In the genomic region with DNA sequence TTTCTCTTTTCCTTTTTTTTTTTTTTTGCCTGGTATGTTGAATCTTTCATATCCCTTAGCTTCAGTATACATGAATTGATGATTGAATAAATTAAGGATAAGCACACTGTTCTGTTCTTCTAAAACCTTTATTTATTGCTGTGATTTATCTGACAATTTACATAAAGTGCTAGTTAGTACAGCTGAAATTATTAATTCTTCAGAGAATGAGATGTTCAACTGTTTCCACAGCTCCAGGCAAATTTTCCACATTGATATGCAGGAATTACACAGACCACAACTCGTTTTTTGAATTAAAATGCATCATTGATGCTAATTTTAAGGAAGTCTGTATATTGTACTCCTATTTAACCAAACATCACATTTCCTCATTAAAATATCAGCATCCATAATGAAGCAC, we compare ENCODE assay signal across 39 cellular contexts.
"Had no signal": no experiment of that assay in that cellular context is flagged by ENCODE, and none has a peak within 500 bp of the region (broad histone marks: within the 10 kb centered on the region; RNA-seq: fewer than 3 reads in every experiment).

No MANE protein-coding gene starts in this region.

- ATAC-seq: activated naive CD4-positive, alpha-beta T cell treated with anti-CD3 and anti-CD28 coated beads, Interleukin-2, amount 50 U/mL, for 72 hours; activated naive CD8-positive, alpha-beta T cell treated with anti-CD3 and anti-CD28 coated beads, Interleukin-2, amount 50 U/mL, for 24 hours; activated T-cell treated with anti-CD3 and anti-CD28 coated beads, Interleukin-2, amount 50 U/mL, for 4 hours; activated T-cell treated with anti-CD3 and anti-CD28 coated beads, Interleukin-2, amount 50 U/mL, for 72 hours; activated T-helper 17 cell treated with anti-CD3 and anti-CD28 coated beads, Interleukin-2, amount 50 U/mL, for 72 hours; body of pancreas had no signal

- H3K27me3 ChIP-seq: adrenal gland, ascending aorta, body of pancreas, brain microvascular endothelial cell, breast epithelium had no signal

- H3K9me3 Mint-ChIP-seq: activated naive CD4-positive, alpha-beta T cell treated with anti-CD3 and anti-CD28 coated beads for 36 hours; activated naive CD4-positive, alpha-beta T cell treated with anti-CD3 and anti-CD28 coated beads, Interleukin-2, amount 10 ng/mL, durations not matched to agents 7 days and 5 days; activated naive CD4-positive, alpha-beta T cell treated with anti-CD3 and anti-CD28 coated beads, Interleukin-2, amount 50 U/mL, for 24 hours; activated naive CD4-positive, alpha-beta T cell treated with anti-CD3 and anti-CD28 coated beads, Interleukin-2, amount 50 U/mL, for 72 hours; activated naive CD8-positive, alpha-beta T cell treated with anti-CD3 and anti-CD28 coated beads for 36 hours; activated naive CD8-positive, alpha-beta T cell treated with anti-CD3 and anti-CD28 coated beads, Interleukin-2, amount 10 ng/mL, durations not matched to agents 7 days and 5 days; activated naive CD8-positive, alpha-beta T cell treated with anti-CD3 and anti-CD28 coated beads, Interleukin-2, amount 50 U/mL, for 24 hours; activated T-cell treated with anti-CD3 and anti-CD28 coated beads, Interleukin-2, amount 50 U/mL, for 24 hours; activated T-cell treated with anti-CD3 and anti-CD28 coated beads, Interleukin-2, amount 50 U/mL, for 4 hours; activated T-cell treated with anti-CD3 and anti-CD28 coated beads, Interleukin-2, amount 50 U/mL, for 72 hours; activated T-helper 1 cell treated with anti-CD3 and anti-CD28 coated beads, Interleukin-12 subunit alpha, Interleukin-12 subunit beta, Interleukin-2, Interleukin-4 antibody, amounts not matched to agents 30 ng/mL and 10 ng/mL and 1 ng/mL, durations not matched to agents 14 hours and 24 hours and 36 hours; activated T-helper 17 cell treated with anti-CD3 and anti-CD28 coated beads, Interleukin-2, amount 50 U/mL, for 72 hours; activated T-helper 2 cell treated with anti-CD3 and anti-CD28 coated beads, Interferon-gamma antibody, Interleukin-2, Interleukin-4, amounts not matched to agents 10 μg/mL and 5 μg/mL and 100 μg/mL, durations not matched to agents 14 hours and 24 hours and 36 hours; central memory CD8-positive, alpha-beta T cell had no signal

- H3K36me3 Mint-ChIP-seq: activated naive CD4-positive, alpha-beta T cell treated with anti-CD3 and anti-CD28 coated beads, Interleukin-2, amount 10 ng/mL, durations not matched to agents 7 days and 5 days; activated naive CD4-positive, alpha-beta T cell treated with anti-CD3 and anti-CD28 coated beads, Interleukin-2, amount 50 U/mL, for 24 hours; activated naive CD4-positive, alpha-beta T cell treated with anti-CD3 and anti-CD28 coated beads, Interleukin-2, amount 50 U/mL, for 72 hours; activated naive CD8-positive, alpha-beta T cell; activated naive CD8-positive, alpha-beta T cell treated with anti-CD3 and anti-CD28 coated beads for 36 hours; activated naive CD8-positive, alpha-beta T cell treated with anti-CD3 and anti-CD28 coated beads, Interleukin-2, amount 10 ng/mL, durations not matched to agents 7 days and 5 days had no signal

- H3K27me3 Mint-ChIP-seq: activated naive CD4-positive, alpha-beta T cell treated with anti-CD3 and anti-CD28 coated beads, Interleukin-2, amount 10 ng/mL, durations not matched to agents 7 days and 5 days had no signal

- H3K36me3 ChIP-seq: adrenal gland, ascending aorta, brain microvascular endothelial cell, breast epithelium, cardiac muscle cell had no signal

- H3K4me3 ChIP-seq: adrenal gland, ascending aorta, body of pancreas, breast epithelium, cardiac muscle cell had no signal

- H3K4me3 Mint-ChIP-seq: activated naive CD4-positive, alpha-beta T cell treated with anti-CD3 and anti-CD28 coated beads for 36 hours; activated naive CD4-positive, alpha-beta T cell treated with anti-CD3 and anti-CD28 coated beads, Interleukin-2, amount 10 ng/mL, durations not matched to agents 7 days and 5 days; activated naive CD4-positive, alpha-beta T cell treated with anti-CD3 and anti-CD28 coated beads, Interleukin-2, amount 50 U/mL, for 24 hours; activated naive CD8-positive, alpha-beta T cell; activated naive CD8-positive, alpha-beta T cell treated with anti-CD3 and anti-CD28 coated beads for 36 hours; activated naive CD8-positive, alpha-beta T cell treated with anti-CD3 and anti-CD28 coated beads, Interleukin-2, amount 10 ng/mL, durations not matched to agents 7 days and 5 days; activated naive CD8-positive, alpha-beta T cell treated with anti-CD3 and anti-CD28 coated beads, Interleukin-2, amount 50 U/mL, for 24 hours; activated T-cell treated with anti-CD3 and anti-CD28 coated beads, Interleukin-2, amount 50 U/mL, for 24 hours; activated T-cell treated with anti-CD3 and anti-CD28 coated beads, Interleukin-2, amount 50 U/mL, for 4 hours; activated T-cell treated with anti-CD3 and anti-CD28 coated beads, Interleukin-2, amount 50 U/mL, for 72 hours; activated T-helper 1 cell treated with anti-CD3 and anti-CD28 coated beads, Interleukin-12 subunit alpha, Interleukin-12 subunit beta, Interleukin-2, Interleukin-4 antibody, amounts not matched to agents 30 ng/mL and 10 ng/mL and 1 ng/mL, durations not matched to agents 14 hours and 24 hours and 36 hours; activated T-helper 17 cell treated with anti-CD3 and anti-CD28 coated beads, Interleukin-2, amount 50 U/mL, for 72 hours; central memory CD8-positive, alpha-beta T cell had no signal

- FAIRE-seq: astrocyte, bronchial epithelial cell, colon had no signal

- H3K4me1 ChIP-seq: adrenal gland, ascending aorta, body of pancreas, breast epithelium had no signal

- H3K27ac Mint-ChIP-seq: activated naive CD4-positive, alpha-beta T cell treated with anti-CD3 and anti-CD28 coated beads for 36 hours; activated naive CD4-positive, alpha-beta T cell treated with anti-CD3 and anti-CD28 coated beads, Interleukin-2, amount 10 ng/mL, durations not matched to agents 7 days and 5 days; activated naive CD4-positive, alpha-beta T cell treated with anti-CD3 and anti-CD28 coated beads, Interleukin-2, amount 50 U/mL, for 24 hours; activated naive CD4-positive, alpha-beta T cell treated with anti-CD3 and anti-CD28 coated beads, Interleukin-2, amount 50 U/mL, for 72 hours; activated naive CD8-positive, alpha-beta T cell; activated naive CD8-positive, alpha-beta T cell treated with anti-CD3 and anti-CD28 coated beads for 36 hours; activated naive CD8-positive, alpha-beta T cell treated with anti-CD3 and anti-CD28 coated beads, Interleukin-2, amount 10 ng/mL, durations not matched to agents 7 days and 5 days; activated naive CD8-positive, alpha-beta T cell treated with anti-CD3 and anti-CD28 coated beads, Interleukin-2, amount 50 U/mL, for 24 hours; activated T-cell treated with anti-CD3 and anti-CD28 coated beads, Interleukin-2, amount 50 U/mL, for 24 hours; activated T-cell treated with anti-CD3 and anti-CD28 coated beads, Interleukin-2, amount 50 U/mL, for 72 hours; activated T-helper 1 cell treated with anti-CD3 and anti-CD28 coated beads, Interleukin-12 subunit alpha, Interleukin-12 subunit beta, Interleukin-2, Interleukin-4 antibody, amounts not matched to agents 30 ng/mL and 10 ng/mL and 1 ng/mL, durations not matched to agents 14 hours and 24 hours and 36 hours; activated T-helper 17 cell treated with anti-CD3 and anti-CD28 coated beads, Interleukin-2, amount 50 U/mL, for 72 hours; activated T-helper 2 cell treated with anti-CD3 and anti-CD28 coated beads, Interferon-gamma antibody, Interleukin-2, Interleukin-4, amounts not matched to agents 10 μg/mL and 5 μg/mL and 100 μg/mL, durations not matched to agents 14 hours and 24 hours and 36 hours had no signal

- DNase-seq: activated effector memory CD4-positive, alpha-beta T cell treated with anti-CD3 and anti-CD28 coated beads, Interleukin-2, amount 50 U/mL, for 16 hours; activated effector memory CD4-positive, alpha-beta T cell treated with Interleukin-2 at 50 U/mL for 16 hours; activated gamma-delta T cell; activated gamma-delta T cell treated with Interleukin-2 at 50 U/mL for 16 hours; activated naive CD4-positive, alpha-beta T cell; activated naive CD4-positive, alpha-beta T cell treated with anti-CD3 and anti-CD28 coated beads for 36 hours; activated naive CD4-positive, alpha-beta T cell treated with anti-CD3 and anti-CD28 coated beads, Interleukin-2, amount 10 ng/mL, durations not matched to agents 7 days and 5 days; activated naive CD4-positive, alpha-beta T cell treated with anti-CD3 and anti-CD28 coated beads, Interleukin-2, amount 50 U/mL, for 16 hours; activated naive CD4-positive, alpha-beta T cell treated with Interleukin-2 at 50 U/mL for 16 hours; activated naive CD8-positive, alpha-beta T cell treated with anti-CD3 and anti-CD28 coated beads for 36 hours; activated naive CD8-positive, alpha-beta T cell treated with anti-CD3 and anti-CD28 coated beads, Interleukin-2, amount 10 ng/mL, durations not matched to agents 7 days and 5 days; activated naive CD8-positive, alpha-beta T cell treated with anti-CD3 and anti-CD28 coated beads, Interleukin-2, amount 50 U/mL, for 24 hours; activated T-cell treated with anti-CD3 and anti-CD28 coated beads, Interleukin-2, amount 50 U/mL, for 24 hours; activated T-cell treated with anti-CD3 and anti-CD28 coated beads, Interleukin-2, amount 50 U/mL, for 4 hours; activated T-cell treated with anti-CD3 and anti-CD28 coated beads, Interleukin-2, amount 50 U/mL, for 48 hours; activated T-cell treated with anti-CD3 and anti-CD28 coated beads, Interleukin-2, amount 50 U/mL, for 72 hours; adrenal gland; amniotic stem cell; amygdala; anterior cingulate cortex; aorta; body of pancreas; brain microvascular endothelial cell; caudate nucleus; central memory CD4-positive, alpha-beta T cell; cerebellar nuclear complex had no signal

- H3K27ac ChIP-seq: adrenal gland, ascending aorta, body of pancreas, brain microvascular endothelial cell, breast epithelium, cardiac muscle cell had no signal

- H3K4me1 Mint-ChIP-seq: activated naive CD4-positive, alpha-beta T cell treated with anti-CD3 and anti-CD28 coated beads, Interleukin-2, amount 10 ng/mL, durations not matched to agents 7 days and 5 days; activated naive CD4-positive, alpha-beta T cell treated with anti-CD3 and anti-CD28 coated beads, Interleukin-2, amount 50 U/mL, for 24 hours; activated naive CD8-positive, alpha-beta T cell treated with anti-CD3 and anti-CD28 coated beads for 36 hours; activated naive CD8-positive, alpha-beta T cell treated with anti-CD3 and anti-CD28 coated beads, Interleukin-2, amount 10 ng/mL, durations not matched to agents 7 days and 5 days; activated naive CD8-positive, alpha-beta T cell treated with anti-CD3 and anti-CD28 coated beads, Interleukin-2, amount 50 U/mL, for 24 hours; activated T-helper 17 cell treated with anti-CD3 and anti-CD28 coated beads, Interleukin-2, amount 50 U/mL, for 72 hours; central memory CD8-positive, alpha-beta T cell had no signal

- H3K9me3 ChIP-seq: adrenal gland, ascending aorta, body of pancreas, breast epithelium had no signal
